8 cellular contexts compared by ENCODE assay signal in genomic region chr11:62025429-62026105, GRCh38. TPM values are rescaled to one million over a fixed set of nuclear protein-coding genes. Genes with fewer than 3 reads are reported as not detected.
A peak's percentile ranks its signal among the peaks of the same experiment; 100 is the strongest.
DNase-seq lines count a peak whose midpoint lies in the region; ATAC-seq, FAIRE-seq and TF ChIP-seq lines count a peak whose summit lies in the region.

No MANE protein-coding gene starts in this region.

- peak; percentile 18 for DNase-seq in GM12864 (ENCODE audit: low read depth)
- peak; percentile 60 to 97 (median 78) for DNase-seq in T-helper 1 cell
- peak; percentile 26 for DNase-seq in amniotic stem cell (lab: John Stamatoyannopoulos, UW)
- peak; percentile 77 for DNase-seq in kidney
- DNase-seq in stimulated activated CD4-positive, alpha-beta T cell treated with anti-CD3 and anti-CD28 coated beads, Interleukin-2, amount 100 ng/mL, for 48 hours = peak; percentile 30 to 41
- DNase-seq in ecto neural progenitor cell (ENCODE audit: low spot score) = no peak
- DNase-seq in H9 = no peak

- no peak overlapping the region for H4K5ac ChIP-seq in H9 (ENCODE audit: insufficient read length, low read depth, low read length)

- H4K20me1 ChIP-seq in H9 (ENCODE audit: control insufficient read depth, insufficient read depth, insufficient read length) = no peaks in the 10 kb centered on the region

- H3K27ac ChIP-seq in kidney (ENCODE audit: low read depth in 2 of 2, low read length in 2 of 2) (peak overlapping the region in 1 of 2 donors; percentile 26), H9 (ENCODE audit: insufficient read length, low read depth, low read length) (no peak overlapping the region)

- H2BK20ac ChIP-seq in H9 (ENCODE audit: low read depth, low read length, poor library complexity, severe bottlenecking) = no peak overlapping the region

- no peak overlapping the region for H3K27ac Mint-ChIP-seq in H9

- H3K27me3 ChIP-seq in H9 (ENCODE audit: insufficient read depth, low read length) = no peaks in the 10 kb centered on the region

- no peak overlapping the region for H4K8ac ChIP-seq in H9 (replicated peaks; ENCODE audit: insufficient read length, low read depth, low read length)

- H3K36me3 Mint-ChIP-seq in H9 (ENCODE audit: insufficient read depth in 1 of 3, low read depth in 3 of 3) = peaks cover 0 to 10% (median 7%) of the 10 kb centered on the region in 3 experiments; a peak in 5 of 7 replicates

- no peak overlapping the region for H3K56ac ChIP-seq in H9 (ENCODE audit: insufficient read length, low read depth, low read length)

- intact Hi-C loops in kidney (cut with DNase I) = no loop called here

- H3K9me3 ChIP-seq in kidney (ENCODE audit: control insufficient read depth in 1 of 2, low read length in 2 of 2) = peaks cover 0 to 3% of the 10 kb centered on the region in 2 donors
- H3K9me3 ChIP-seq in H9 (ENCODE audit: control insufficient read depth, low read depth, low read length) = no peaks in the 10 kb centered on the region

- H2BK5ac ChIP-seq in H9 (ENCODE audit: insufficient read length, low read length) = no peak overlapping the region

- H3K4me1 ChIP-seq in kidney (ENCODE audit: control insufficient read depth in 1 of 2, insufficient read depth in 1 of 2, low read depth in 1 of 2, low read length in 2 of 2) (peaks cover 0 to 8% of the 10 kb centered on the region in 2 donors), H9 (ENCODE audit: insufficient read depth, low read length) (peaks cover 2% of the 10 kb centered on the region; the same call in 1 of the 2 replicates)

- H3K4me2 ChIP-seq in H9 (ENCODE audit: insufficient read depth, insufficient read length, low read length) = no peak overlapping the region

- ATAC-seq in HG03280 (IDR thresholded peaks at IDR 0.05; ENCODE audit: unreplicated experiment) = peak; percentile 68

- H3K23ac ChIP-seq in H9 (ENCODE audit: insufficient read length, low read depth, low read length) = no peak overlapping the region

- no peak overlapping the region for H2AFZ ChIP-seq in H9 (ENCODE audit: low read length)

- no peak overlapping the region for H4K91ac ChIP-seq in H9 (ENCODE audit: insufficient read length, low read depth, low read length)

- H3K4ac ChIP-seq in H9 (ENCODE audit: low read depth, low read length) = no peak overlapping the region

- H3T11ph ChIP-seq in H9 (ENCODE audit: low read length) = no peak overlapping the region

- H3K27me3 Mint-ChIP-seq in H9 (ENCODE audit: low read depth) = peaks cover 2% of the 10 kb centered on the region

- H2BK12ac ChIP-seq in H9 (ENCODE audit: insufficient read length, low read depth, low read length) = no peak overlapping the region

- H3K18ac ChIP-seq in H9 (ENCODE audit: insufficient read length, low read depth, low read length) = no peak overlapping the region

- H3K4me3 Mint-ChIP-seq in H9 = no peak overlapping the region

- no peak overlapping the region for H3K14ac ChIP-seq in H9 (ENCODE audit: insufficient read depth, low read length)

- no peaks in the 10 kb centered on the region for H3K23me2 ChIP-seq in H9 (ENCODE audit: insufficient read length, low read depth, low read length, poor library complexity, severe bottlenecking)

- H2BK120ac ChIP-seq in H9 (ENCODE audit: low read depth, low read length, poor library complexity, severe bottlenecking) = no peak overlapping the region

- no peaks in the 10 kb centered on the region for H3K79me1 ChIP-seq in H9 (ENCODE audit: insufficient read depth, low read depth, low read length, poor library complexity, severe bottlenecking)

- no peak overlapping the region for H3K4me3 ChIP-seq in GM12864 (ENCODE audit: low read depth, low read length)
- peak overlapping the region in 1 of 2 donors; percentile 4 for H3K4me3 ChIP-seq in kidney (ENCODE audit: low read length in 2 of 2)

- no CpG with 5 or more reads among the region's 13 CpGs for WGBS in H9 (ENCODE audit: extremely low coverage, insufficient read length, low lambda C conversion rate)

- no peak for FAIRE-seq in kidney (lab: Jason Lieb, UNC)

- no peaks in the 10 kb centered on the region for H3K36me3 ChIP-seq in kidney (ENCODE audit: control insufficient read depth in 1 of 2, insufficient read depth in 2 of 2, low read length in 2 of 2)

- no peak overlapping the region for H2AK5ac ChIP-seq in H9 (ENCODE audit: insufficient read length, low read length)

- H2BK15ac ChIP-seq in H9 (ENCODE audit: low read depth, low read length) = no peak overlapping the region

- H3K9ac ChIP-seq in kidney (ENCODE audit: low read length in 2 of 2) (peak overlapping the region in 1 of 2 donors; percentile 28), H9 (ENCODE audit: extremely low read depth, insufficient read length, low read length) (no peak overlapping the region)

- no peak for TF ChIP-seq CTCF in GM12864 (IDR thresholded peaks at IDR 0.05; ENCODE audit: low read depth, low read length, missing control alignments)
- TF ChIP-seq CTCF in kidney (IDR thresholded peaks at IDR 0.05; ENCODE audit: borderline replicate concordance, extremely low read depth, insufficient read depth) = no peak
- no peak for TF ChIP-seq CTCF in H9 (conservative IDR thresholded peaks at IDR 0.05)

- no peaks in the 10 kb centered on the region for H3K79me2 ChIP-seq in H9 (ENCODE audit: insufficient read depth, low read length)

- H3K9me3 Mint-ChIP-seq in H9 = peaks cover 10 to 17% of the 10 kb centered on the region in 2 experiments

- peaks cover 8 to 12% of the 10 kb centered on the region in 2 experiments for H3K4me1 Mint-ChIP-seq in H9

RNA-seq across cellular contexts. Expression of gene FTH1, which starts 58.1 kb away (rescaled TPM):
- total RNA-seq in kidney (3,221 TPM), H9 (2021) (1,505 and 1,558 TPM in 2 replicates)
- 7,914 TPM for polyA plus RNA-seq in kidney (ENCODE audit: insufficient read depth, low read depth, low replicate concordance)

Comparison
In these comparisons a context has a peak if more than half of its experiments do, and no peak if none do; other contexts are left out.
1. DNase-seq: peak in GM12864 (single experiment), T-helper 1 cell (5 of 5), amniotic stem cell (single experiment), kidney (single experiment) and stimulated activated CD4-positive, alpha-beta T cell treated with anti-CD3 and anti-CD28 coated beads, Interleukin-2, amount 100 ng/mL, for 48 hours (2 of 2); none in ecto neural progenitor cell (single experiment) and H9 (single experiment).